8 cellular contexts compared by ENCODE assay signal in the genomic region with DNA sequence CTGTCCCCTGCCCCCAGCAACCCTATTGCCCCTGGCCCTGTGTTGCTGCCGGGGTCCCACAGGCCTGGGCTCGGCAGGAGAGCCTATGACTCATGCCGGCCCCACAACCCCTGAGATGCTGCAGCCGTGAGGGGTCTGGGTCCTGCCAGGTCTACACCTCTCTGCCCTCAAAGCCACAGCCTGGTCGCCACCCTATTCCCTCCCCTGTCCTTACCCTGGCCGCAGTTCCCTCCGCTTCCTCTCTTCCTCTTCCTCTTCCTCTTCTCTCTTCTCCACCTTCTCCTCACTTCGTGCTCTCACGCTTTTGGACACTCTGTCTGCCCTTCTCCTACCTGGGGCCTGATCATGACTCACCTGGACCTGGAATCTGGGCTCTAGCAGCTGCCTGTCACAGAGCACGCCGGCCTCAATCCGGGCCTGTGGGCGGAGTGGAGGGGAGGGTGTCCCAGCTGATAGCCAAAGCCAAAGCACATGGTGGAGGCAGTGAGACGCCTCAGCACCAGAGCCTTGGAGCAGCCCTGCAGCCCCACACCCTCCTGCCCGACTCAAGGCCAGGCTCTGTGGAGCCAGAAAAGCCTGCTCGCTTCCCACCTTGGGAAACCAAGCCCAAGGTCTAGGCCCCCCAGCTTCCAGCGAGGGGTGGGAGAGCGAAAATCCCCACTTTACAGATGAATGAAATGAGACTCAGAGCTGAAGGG. TPM values are rescaled to one million over a fixed set of nuclear protein-coding genes. Genes with fewer than 3 reads are reported as not detected.
DNase-seq lines count a peak whose midpoint lies in the region; ATAC-seq and TF ChIP-seq lines count a peak whose summit lies in the region.

No MANE protein-coding gene starts in this region.

- DNase-seq in GM03348 (ENCODE audit: low spot score) (peak; percentile 54), heart left ventricle (peak in 1 of 5 donors; percentile 62), renal cortical epithelial cell (ENCODE audit: low read depth) (peak; percentile 9), T-helper 2 cell (no peak)
- no peak for DNase-seq in stimulated activated CD4-positive, alpha-beta T cell treated with anti-CD3 and anti-CD28 coated beads, Interleukin-12 subunit alpha, Interleukin-12 subunit beta, amount 100 ng/mL, for 4 hours

- intact Hi-C loops in heart left ventricle (cut with DNase I) = no loop called here

- ATAC-seq in SK-N-SH treated with all-trans-retinoic acid at 6 μM for 48 hours = peak; percentile 32
- ATAC-seq in heart left ventricle = peak in 3 of 4 donors; percentile 36 to 45 (median 44)
- ATAC-seq in GM21526 (IDR thresholded peaks at IDR 0.05; ENCODE audit: low FRiP score, unreplicated experiment) = no peak
- ATAC-seq in GM19023 (IDR thresholded peaks at IDR 0.05; ENCODE audit: unreplicated experiment) = no peak

- H3K4me3 ChIP-seq in heart left ventricle = no peak overlapping the region

- 67 to 77% (median 74%) methylated on average over 18 of the region's 18 CpGs for WGBS in heart left ventricle, 4 donors

- no peak for TF ChIP-seq POLR2A in heart left ventricle (IDR thresholded peaks at IDR 0.05)

- peaks cover 0 to 39% (median 16%) of the 10 kb centered on the region in 9 donors for H3K36me3 ChIP-seq in heart left ventricle

- peak overlapping the region in 8 of 12 donors; percentile 25 to 57 (median 39) for H3K27ac ChIP-seq in heart left ventricle

- no peak for TF ChIP-seq CTCF in heart left ventricle (IDR thresholded peaks at IDR 0.05)

- H3K4me1 ChIP-seq in heart left ventricle = peaks cover 0 to 30% (median 10%) of the 10 kb centered on the region in 12 donors

- H3K9me3 ChIP-seq in heart left ventricle = no peaks in the 10 kb centered on the region

- no peaks in the 10 kb centered on the region for H3K27me3 ChIP-seq in heart left ventricle

TF ChIP-seq in SK-N-SH treated with all-trans-retinoic acid at 6 μM for 48 hours, 23 proteins besides CTCF, POLR2A, EP300 and RAD21:
- TF ChIP-seq ZFP3 (CRISPR knock-in tag; IDR thresholded peaks at IDR 0.05) = no peak
- no peak for TF ChIP-seq OSR1 (CRISPR knock-in tag; IDR thresholded peaks at IDR 0.05)
- TF ChIP-seq, protein P1, sequence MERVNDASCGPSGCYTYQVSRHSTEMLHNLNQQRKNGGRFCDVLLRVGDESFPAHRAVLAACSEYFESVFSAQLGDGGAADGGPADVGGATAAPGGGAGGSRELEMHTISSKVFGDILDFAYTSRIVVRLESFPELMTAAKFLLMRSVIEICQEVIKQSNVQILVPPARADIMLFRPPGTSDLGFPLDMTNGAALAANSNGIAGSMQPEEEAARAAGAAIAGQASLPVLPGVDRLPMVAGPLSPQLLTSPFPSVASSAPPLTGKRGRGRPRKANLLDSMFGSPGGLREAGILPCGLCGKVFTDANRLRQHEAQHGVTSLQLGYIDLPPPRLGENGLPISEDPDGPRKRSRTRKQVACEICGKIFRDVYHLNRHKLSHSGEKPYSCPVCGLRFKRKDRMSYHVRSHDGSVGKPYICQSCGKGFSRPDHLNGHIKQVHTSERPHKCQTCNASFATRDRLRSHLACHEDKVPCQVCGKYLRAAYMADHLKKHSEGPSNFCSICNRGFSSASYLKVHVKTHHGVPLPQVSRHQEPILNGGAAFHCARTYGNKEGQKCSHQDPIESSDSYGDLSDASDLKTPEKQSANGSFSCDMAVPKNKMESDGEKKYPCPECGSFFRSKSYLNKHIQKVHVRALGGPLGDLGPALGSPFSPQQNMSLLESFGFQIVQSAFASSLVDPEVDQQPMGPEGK (CRISPR knock-in tag; IDR thresholded peaks at IDR 0.05; ENCODE audit: borderline replicate concordance) = no peak
- no peak for TF ChIP-seq GLIS3 (CRISPR knock-in tag; IDR thresholded peaks at IDR 0.05)
- no peak for TF ChIP-seq TOX (CRISPR knock-in tag; IDR thresholded peaks at IDR 0.05; ENCODE audit: borderline replicate concordance)
- no peak for TF ChIP-seq TCF4 (CRISPR knock-in tag; IDR thresholded peaks at IDR 0.05; ENCODE audit: borderline replicate concordance)
- no peak for TF ChIP-seq BACH2 (CRISPR knock-in tag; IDR thresholded peaks at IDR 0.05; ENCODE audit: borderline replicate concordance)
- TF ChIP-seq CSDC2 (CRISPR knock-in tag; IDR thresholded peaks at IDR 0.05) = no peak
- no peak for TF ChIP-seq ZFP30 (CRISPR knock-in tag; IDR thresholded peaks at IDR 0.05)
- TF ChIP-seq, protein P2, sequence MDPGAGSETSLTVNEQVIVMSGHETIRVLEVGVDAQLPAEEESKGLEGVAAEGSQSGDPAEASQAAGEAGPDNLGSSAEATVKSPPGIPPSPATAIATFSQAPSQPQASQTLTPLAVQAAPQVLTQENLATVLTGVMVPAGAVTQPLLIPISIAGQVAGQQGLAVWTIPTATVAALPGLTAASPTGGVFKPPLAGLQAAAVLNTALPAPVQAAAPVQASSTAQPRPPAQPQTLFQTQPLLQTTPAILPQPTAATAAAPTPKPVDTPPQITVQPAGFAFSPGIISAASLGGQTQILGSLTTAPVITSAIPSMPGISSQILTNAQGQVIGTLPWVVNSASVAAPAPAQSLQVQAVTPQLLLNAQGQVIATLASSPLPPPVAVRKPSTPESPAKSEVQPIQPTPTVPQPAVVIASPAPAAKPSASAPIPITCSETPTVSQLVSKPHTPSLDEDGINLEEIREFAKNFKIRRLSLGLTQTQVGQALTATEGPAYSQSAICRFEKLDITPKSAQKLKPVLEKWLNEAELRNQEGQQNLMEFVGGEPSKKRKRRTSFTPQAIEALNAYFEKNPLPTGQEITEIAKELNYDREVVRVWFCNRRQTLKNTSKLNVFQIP (CRISPR knock-in tag; IDR thresholded peaks at IDR 0.05; ENCODE audit: borderline replicate concordance, low read depth) = no peak
- no peak for TF ChIP-seq SNAI2 (CRISPR knock-in tag; IDR thresholded peaks at IDR 0.05)
- no peak for TF ChIP-seq ISL1 (CRISPR knock-in tag; IDR thresholded peaks at IDR 0.05)
- no peak for TF ChIP-seq ZNF8 (CRISPR knock-in tag; IDR thresholded peaks at IDR 0.05)
- no peak for TF ChIP-seq ZNF70 (CRISPR knock-in tag; IDR thresholded peaks at IDR 0.05)
- no peak for TF ChIP-seq PPARA (CRISPR knock-in tag; IDR thresholded peaks at IDR 0.05; ENCODE audit: borderline replicate concordance)
- TF ChIP-seq, protein P3, sequence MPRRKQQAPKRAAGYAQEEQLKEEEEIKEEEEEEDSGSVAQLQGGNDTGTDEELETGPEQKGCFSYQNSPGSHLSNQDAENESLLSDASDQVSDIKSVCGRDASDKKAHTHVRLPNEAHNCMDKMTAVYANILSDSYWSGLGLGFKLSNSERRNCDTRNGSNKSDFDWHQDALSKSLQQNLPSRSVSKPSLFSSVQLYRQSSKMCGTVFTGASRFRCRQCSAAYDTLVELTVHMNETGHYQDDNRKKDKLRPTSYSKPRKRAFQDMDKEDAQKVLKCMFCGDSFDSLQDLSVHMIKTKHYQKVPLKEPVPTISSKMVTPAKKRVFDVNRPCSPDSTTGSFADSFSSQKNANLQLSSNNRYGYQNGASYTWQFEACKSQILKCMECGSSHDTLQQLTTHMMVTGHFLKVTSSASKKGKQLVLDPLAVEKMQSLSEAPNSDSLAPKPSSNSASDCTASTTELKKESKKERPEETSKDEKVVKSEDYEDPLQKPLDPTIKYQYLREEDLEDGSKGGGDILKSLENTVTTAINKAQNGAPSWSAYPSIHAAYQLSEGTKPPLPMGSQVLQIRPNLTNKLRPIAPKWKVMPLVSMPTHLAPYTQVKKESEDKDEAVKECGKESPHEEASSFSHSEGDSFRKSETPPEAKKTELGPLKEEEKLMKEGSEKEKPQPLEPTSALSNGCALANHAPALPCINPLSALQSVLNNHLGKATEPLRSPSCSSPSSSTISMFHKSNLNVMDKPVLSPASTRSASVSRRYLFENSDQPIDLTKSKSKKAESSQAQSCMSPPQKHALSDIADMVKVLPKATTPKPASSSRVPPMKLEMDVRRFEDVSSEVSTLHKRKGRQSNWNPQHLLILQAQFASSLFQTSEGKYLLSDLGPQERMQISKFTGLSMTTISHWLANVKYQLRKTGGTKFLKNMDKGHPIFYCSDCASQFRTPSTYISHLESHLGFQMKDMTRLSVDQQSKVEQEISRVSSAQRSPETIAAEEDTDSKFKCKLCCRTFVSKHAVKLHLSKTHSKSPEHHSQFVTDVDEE (CRISPR knock-in tag; IDR thresholded peaks at IDR 0.05) = no peak
- TF ChIP-seq, protein P4, sequence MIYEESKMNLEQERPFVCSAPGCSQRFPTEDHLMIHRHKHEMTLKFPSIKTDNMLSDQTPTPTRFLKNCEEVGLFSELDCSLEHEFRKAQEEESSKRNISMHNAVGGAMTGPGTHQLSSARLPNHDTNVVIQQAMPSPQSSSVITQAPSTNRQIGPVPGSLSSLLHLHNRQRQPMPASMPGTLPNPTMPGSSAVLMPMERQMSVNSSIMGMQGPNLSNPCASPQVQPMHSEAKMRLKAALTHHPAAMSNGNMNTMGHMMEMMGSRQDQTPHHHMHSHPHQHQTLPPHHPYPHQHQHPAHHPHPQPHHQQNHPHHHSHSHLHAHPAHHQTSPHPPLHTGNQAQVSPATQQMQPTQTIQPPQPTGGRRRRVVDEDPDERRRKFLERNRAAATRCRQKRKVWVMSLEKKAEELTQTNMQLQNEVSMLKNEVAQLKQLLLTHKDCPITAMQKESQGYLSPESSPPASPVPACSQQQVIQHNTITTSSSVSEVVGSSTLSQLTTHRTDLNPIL (CRISPR knock-in tag; IDR thresholded peaks at IDR 0.05; ENCODE audit: low read depth) = no peak
- TF ChIP-seq RARB (CRISPR knock-in tag; IDR thresholded peaks at IDR 0.05) = no peak
- no peak for TF ChIP-seq ARNTL (CRISPR knock-in tag; IDR thresholded peaks at IDR 0.05; ENCODE audit: borderline replicate concordance, low read depth)

RNA-seq across cellular contexts. Expression of a gene that starts 26.8 kb away (rescaled TPM):
- total RNA-seq in heart left ventricle = 100 to 1,000 TPM in 1 of 9 donors, 10 to 100 TPM in 6, 1 to 10 TPM in 2; 5.8 to 143 (median 12.0) TPM
- 1 to 10 TPM; 5.0 to 5.6 TPM for polyA plus RNA-seq in heart left ventricle
- total RNA-seq in renal cortical epithelial cell = not detected in 2 replicates

RNA-seq across cellular contexts. Expression of a gene that starts 42.4 kb away (rescaled TPM):
- 100 to 1,000 TPM in 3 of 9 donors, 10 to 100 TPM in 6; 28.3 to 112 (median 45.6) TPM for total RNA-seq in heart left ventricle
- polyA plus RNA-seq in heart left ventricle = 10 to 100 TPM; 27.6 to 53.1 TPM
- total RNA-seq in renal cortical epithelial cell = 0.30 and 0.52 TPM in 2 replicates

RNA-seq across cellular contexts. Expression of a gene that starts 53.4 kb away (rescaled TPM):
- total RNA-seq in heart left ventricle = under 1 TPM in 2 of 9 donors, not detected in 7; 0.29 TPM
- polyA plus RNA-seq in heart left ventricle = under 1 TPM in 1 of 2 donors, not detected in 1; 0.17 TPM
- not detected in 2 replicates for total RNA-seq in renal cortical epithelial cell

Comparison
In these comparisons a context has a peak if more than half of its experiments do, and no peak if none do; other contexts are left out.
1. DNase-seq: peak in GM03348 (single experiment) and renal cortical epithelial cell (single experiment); none in stimulated activated CD4-positive, alpha-beta T cell treated with anti-CD3 and anti-CD28 coated beads, Interleukin-12 subunit alpha, Interleukin-12 subunit beta, amount 100 ng/mL, for 4 hours (single experiment) and T-helper 2 cell (0 of 5).
2. ATAC-seq: peak in SK-N-SH treated with all-trans-retinoic acid at 6 μM for 48 hours (single experiment) and heart left ventricle (3 of 4); none in GM21526 (single experiment) and GM19023 (single experiment).
3. RNA of a gene that starts 42.4 kb away (total RNA-seq): 28.3 to 112 TPM in heart left ventricle; 0.30 to 0.52 TPM in renal cortical epithelial cell; every median in the first group is over 10 times any median in the second.